In the genomic region with DNA sequence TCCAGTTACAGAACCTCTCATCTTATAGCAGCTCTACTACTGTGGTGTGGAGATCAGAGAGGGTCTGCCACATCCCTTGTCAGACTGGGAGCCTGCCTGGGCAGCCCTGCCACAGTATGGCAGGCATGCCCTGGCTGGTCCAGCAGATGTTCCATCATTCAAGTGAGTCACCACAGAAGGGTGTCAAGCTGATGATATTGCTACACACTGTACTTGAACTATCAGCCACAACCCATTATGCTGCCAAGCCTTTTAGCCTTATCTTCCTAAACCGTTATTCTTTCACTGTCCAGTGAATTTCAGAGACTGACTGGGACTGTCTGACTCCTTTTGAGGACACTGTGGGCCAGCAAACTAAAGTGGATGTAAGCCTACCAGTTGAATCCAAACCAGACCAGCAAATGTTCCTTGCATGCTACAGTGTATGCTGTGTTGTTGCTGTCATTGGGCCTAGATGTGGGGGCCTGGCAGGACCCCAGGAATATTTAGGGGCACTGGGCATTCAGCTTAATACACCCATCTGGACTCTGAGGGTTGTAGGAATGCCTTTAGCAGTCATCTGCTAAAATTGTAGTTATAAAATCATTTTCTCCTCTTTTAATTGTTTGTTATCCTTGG, we compare ENCODE assay signal across 8 cellular contexts.
A peak's percentile ranks its signal among the peaks of the same experiment; 100 is the strongest.
DNase-seq lines count a peak whose midpoint lies in the region; ATAC-seq, FAIRE-seq and TF ChIP-seq lines count a peak whose summit lies in the region.
"Had no signal": no experiment of that assay in that cellular context is flagged by ENCODE, and none has a peak within 500 bp of the region (broad histone marks: within the 10 kb centered on the region; RNA-seq: fewer than 3 reads in every experiment).

No MANE protein-coding gene starts in this region.

- ATAC-seq in esophagus mucosa: peak; percentile 95

- in situ Hi-C loops in G401 (cut with HindIII; ENCODE audit: low sequenced_read_pairs): no loop called here

- peak; percentile 98 for FAIRE-seq in H54 (lab: Jason Lieb, UNC)

- TF ChIP-seq POLR2A in H54 (IDR thresholded peaks at IDR 0.05; ENCODE audit: low read depth, low read length): no peak

- DNase-seq in H54 (ENCODE audit: insufficient read length, low spot score) (peak; percentile 29), NCI-H446 treated with DMSO at 0.1 percent for 48 hours (lab: John Stamatoyannopoulos, UW) (peak; percentile 84), skeletal muscle cell (ENCODE audit: low read depth) (peak; percentile 86), G401 (ENCODE audit: low spot score) (no peak), occipital lobe (lab: John Stamatoyannopoulos, UW) (no peak)
- no peak for DNase-seq in activated naive CD4-positive, alpha-beta T cell treated with Interleukin-2 at 50 U/mL for 16 hours
- DNase-seq: effector memory CD4-positive, alpha-beta T cell had no signal

- H3K4me3 ChIP-seq in skeletal muscle cell (ENCODE audit: low read depth, low read length): no peak overlapping the region

Comparison
In these comparisons a context has a peak if more than half of its experiments do, and no peak if none do; other contexts are left out.
1. DNase-seq: peak in H54 (single experiment), NCI-H446 treated with DMSO at 0.1 percent for 48 hours (single experiment) and skeletal muscle cell (single experiment); none in G401 (single experiment), occipital lobe (single experiment) and activated naive CD4-positive, alpha-beta T cell treated with Interleukin-2 at 50 U/mL for 16 hours (single experiment).